ENCODE assay signal across 11 cellular contexts in genomic region chr1:248686815-248687214, GRCh38. TPM values are rescaled to one million over a fixed set of nuclear protein-coding genes. Genes with fewer than 3 reads are reported as not detected.
DNase-seq lines count a peak whose midpoint lies in the region; ATAC-seq lines count a peak whose summit lies in the region.
"Had no signal": no experiment of that assay in that cellular context is flagged by ENCODE, and none has a peak within 500 bp of the region (broad histone marks: within the 10 kb centered on the region; RNA-seq: fewer than 3 reads in every experiment).

No MANE protein-coding gene starts in this region.

- no peaks in the 10 kb centered on the region for H3K9me3 ChIP-seq in HAP-1
- no peaks in the 10 kb centered on the region for H3K9me3 ChIP-seq in right cardiac atrium (ENCODE audit: control insufficient read depth, low read length)
- H3K9me3 ChIP-seq: thyroid gland had no signal

- CTCF ChIA-PET in T-cell (lab: Charles Lee) = interaction anchor here (0.7 to 1.0 kb wide), 2 partner anchors 282 to 442 kb away, joined by 3 to 5 read pairs; no protein-coding TSS in a partner anchor

- intact Hi-C loops in posterior vena cava (cut with DNase I) (no loop called here), right cardiac atrium (cut with DNase I) (no loop called here)

- no peak overlapping the region for H3K4me3 Mint-ChIP-seq in T-cell
- H3K4me3 Mint-ChIP-seq: activated naive CD8-positive, alpha-beta T cell had no signal

- H3K4me3 ChIP-seq in HAP-1 (no peak overlapping the region), right cardiac atrium (ENCODE audit: low read length) (no peak overlapping the region)
- H3K4me3 ChIP-seq: thyroid gland had no signal

- H3K36me3 ChIP-seq in HAP-1 (replicated peaks) = no peaks in the 10 kb centered on the region
- H3K36me3 ChIP-seq: thyroid gland had no signal

- peak; percentile 56 for DNase-seq in COLO829 (ENCODE audit: low spot score)
- DNase-seq in T-cell = peak in 9 of 34 experiments; percentile 2 to 14 (median 4)
- DNase-seq in GDM1 (lab: John Stamatoyannopoulos, UW) = no peak
- no peak for DNase-seq in HAP-1 (ENCODE audit: low spot score in 2 of 2)
- no peak for DNase-seq in posterior vena cava (ENCODE audit: low spot score)
- no peak for DNase-seq in right cardiac atrium

- peaks cover 4 to 9% (median 4%) of the 10 kb centered on the region in 3 donors for H3K9me3 Mint-ChIP-seq in T-cell

- no peaks in the 10 kb centered on the region for H3K36me3 Mint-ChIP-seq in T-cell

- H3K4me1 Mint-ChIP-seq in T-cell = peaks cover 3 to 8% (median 4%) of the 10 kb centered on the region in 3 donors

- peaks cover 0 to 10% of the 10 kb centered on the region in 2 donors for H3K27me3 Mint-ChIP-seq in T-cell

- POLR2A ChIA-PET in T-cell (lab: Charles Lee) = no interaction called here

- no peak overlapping the region for H3K27ac Mint-ChIP-seq in T-cell
- H3K27ac Mint-ChIP-seq: activated naive CD8-positive, alpha-beta T cell had no signal

- in situ Hi-C loops in HAP-1 (cut with MboI; ENCODE audit: low sequenced_read_pairs) = no loop called here

- H3K27ac ChIP-seq in right cardiac atrium (ENCODE audit: low read length) = no peak overlapping the region
- H3K27ac ChIP-seq: thyroid gland had no signal

- WGBS in right cardiac atrium = 37% methylated on average over 3 of the region's 3 CpGs

- H3K27me3 ChIP-seq in HAP-1 (ENCODE audit: low read depth) = no peaks in the 10 kb centered on the region
- peaks cover 2% of the 10 kb centered on the region for H3K27me3 ChIP-seq in right cardiac atrium (ENCODE audit: control insufficient read depth, insufficient read depth)
- H3K27me3 ChIP-seq: thyroid gland had no signal

- ATAC-seq in GM18907 (IDR thresholded peaks at IDR 0.05; ENCODE audit: unreplicated experiment) (peak; percentile 80), HG03045 (IDR thresholded peaks at IDR 0.05; ENCODE audit: unreplicated experiment) (peak; percentile 77), T-cell (replicated peaks in 1 of 4) (peak; percentile 48 to 67 (median 59)), right cardiac atrium (no peak)

- H3K4me1 ChIP-seq in HAP-1 = no peaks in the 10 kb centered on the region
- H3K4me1 ChIP-seq in right cardiac atrium (ENCODE audit: control insufficient read depth, insufficient read depth, low read length) = no peaks in the 10 kb centered on the region
- H3K4me1 ChIP-seq: thyroid gland had no signal

RNA-seq across cellular contexts. Expression of gene OR14I1, which starts 15.8 kb away (rescaled TPM):
- total RNA-seq in T-cell (not detected), posterior vena cava (not detected), right cardiac atrium (not detected)
- polyA plus RNA-seq in right cardiac atrium = not detected
- total RNA-seq: mononuclear cell, thyroid gland had no signal

RNA-seq across cellular contexts. Expression of gene OR2T27, which starts 31.5 kb away (rescaled TPM):
- total RNA-seq in T-cell (not detected), posterior vena cava (not detected), right cardiac atrium (not detected)
- not detected for polyA plus RNA-seq in right cardiac atrium
- total RNA-seq: mononuclear cell, thyroid gland had no signal

RNA-seq across cellular contexts. Expression of gene OR2T35, which starts 41.7 kb away (rescaled TPM):
- total RNA-seq in T-cell = not detected
- not detected for total RNA-seq in posterior vena cava
- not detected for total RNA-seq in right cardiac atrium
- polyA plus RNA-seq in right cardiac atrium = not detected
- total RNA-seq: thyroid gland had no signal

RNA-seq across cellular contexts. Expression of gene OR2T11, which starts 51.9 kb away (rescaled TPM):
- total RNA-seq in T-cell = not detected
- total RNA-seq in posterior vena cava = not detected
- total RNA-seq in right cardiac atrium = not detected
- polyA plus RNA-seq in right cardiac atrium = not detected
- total RNA-seq: thyroid gland had no signal

Comparison
In these comparisons a context has a peak if more than half of its experiments do, and no peak if none do; other contexts are left out.
1. ATAC-seq: peak in GM18907 (single experiment), HG03045 (single experiment) and T-cell (4 of 4); none in right cardiac atrium (0 of 2).